Comparison of ENCODE assay signal across 7 cellular contexts in genomic region chr2:131079931-131080330, GRCh38. TPM values are rescaled to one million over a fixed set of nuclear protein-coding genes. Genes with fewer than 3 reads are reported as not detected.
DNase-seq lines count a peak whose midpoint lies in the region; ATAC-seq and TF ChIP-seq lines count a peak whose summit lies in the region.
"Not testable (repeated sequence)": the region's sequence is repeated elsewhere in the genome, so short reads cannot be mapped to it uniquely, and the experiment has no call there.

No MANE protein-coding gene starts in this region.

- not testable (repeated sequence) for TF ChIP-seq CTCF in Calu3 (IDR thresholded peaks at IDR 0.05; ENCODE audit: unreplicated experiment); activated CD8-positive, alpha-beta T cell treated with anti-CD3 and anti-CD28 coated beads for 36 hours (IDR thresholded peaks at IDR 0.05); liver (IDR thresholded peaks at IDR 0.05; ENCODE audit: low read depth, low read length, missing input control); progenitor cell of endocrine pancreas (IDR thresholded peaks at IDR 0.05; ENCODE audit: unreplicated experiment)

- WGBS in liver: 50% methylated on average over 6 of the region's 6 CpGs

- H3K36me3 ChIP-seq in liver (ENCODE audit: control insufficient read depth in 4 of 4, insufficient read depth in 3 of 4, low read depth in 1 of 4, low read length in 3 of 4): peaks cover 6 to 22% (median 12%) of the 10 kb centered on the region in 4 donors

- not testable (repeated sequence) for H3K4me3 Mint-ChIP-seq in Calu3 (ENCODE audit: low read depth, unreplicated experiment); activated CD8-positive, alpha-beta T cell treated with anti-CD3 and anti-CD28 coated beads for 36 hours; activated T-cell treated with anti-CD3 and anti-CD28 coated beads, Interleukin-2, amount 50 U/mL, for 72 hours; progenitor cell of endocrine pancreas (ENCODE audit: low read depth); stimulated activated effector memory CD8-positive, alpha-beta T cell treated with anti-CD3 and anti-CD28 coated beads, Interleukin-12 subunit alpha, Interleukin-12 subunit beta, amount 100 ng/mL, for 72 hours
- H3K4me3 Mint-ChIP-seq in effector memory CD8-positive, alpha-beta T cell: peak overlapping the region; percentile 25 to 48

- not testable (repeated sequence) for ATAC-seq in activated CD8-positive, alpha-beta T cell treated with anti-CD3 and anti-CD28 coated beads for 36 hours; activated T-cell treated with anti-CD3 and anti-CD28 coated beads, Interleukin-2, amount 50 U/mL, for 72 hours (replicated peaks in 1 of 2); effector memory CD8-positive, alpha-beta T cell (replicated peaks); stimulated activated effector memory CD8-positive, alpha-beta T cell treated with anti-CD3 and anti-CD28 coated beads, Interleukin-12 subunit alpha, Interleukin-12 subunit beta, amount 100 ng/mL, for 72 hours

- not testable (repeated sequence) for TF ChIP-seq RAD21 in liver (IDR thresholded peaks at IDR 0.05)

- H3K4me1 Mint-ChIP-seq in Calu3 (ENCODE audit: low read depth, unreplicated experiment) (peaks cover 47% of the 10 kb centered on the region), progenitor cell of endocrine pancreas (ENCODE audit: low read depth) (peaks cover 24% of the 10 kb centered on the region)
- peaks cover 46% of the 10 kb centered on the region for H3K4me1 Mint-ChIP-seq in activated CD8-positive, alpha-beta T cell treated with anti-CD3 and anti-CD28 coated beads for 36 hours (ENCODE audit: low read depth)
- H3K4me1 Mint-ChIP-seq in activated T-cell treated with anti-CD3 and anti-CD28 coated beads, Interleukin-2, amount 50 U/mL, for 72 hours (ENCODE audit: low read depth): peaks cover 27% of the 10 kb centered on the region
- peaks cover 47 to 59% of the 10 kb centered on the region in 2 donors for H3K4me1 Mint-ChIP-seq in effector memory CD8-positive, alpha-beta T cell (ENCODE audit: low read depth in 2 of 2)
- H3K4me1 Mint-ChIP-seq in stimulated activated effector memory CD8-positive, alpha-beta T cell treated with anti-CD3 and anti-CD28 coated beads, Interleukin-12 subunit alpha, Interleukin-12 subunit beta, amount 100 ng/mL, for 72 hours: peaks cover 66% of the 10 kb centered on the region

- not testable (repeated sequence) for H3K9ac ChIP-seq in liver (ENCODE audit: low read depth in 1 of 2, low read length in 2 of 2)

- CTCF ChIA-PET in Calu3 (lab: Charles Lee); activated CD8-positive, alpha-beta T cell treated with anti-CD3 and anti-CD28 coated beads for 36 hours (lab: Charles Lee): not testable (repeated sequence)

- H3K27me3 ChIP-seq in liver (ENCODE audit: control insufficient read depth in 4 of 4, insufficient read depth in 4 of 4, low read length in 3 of 4): not testable (repeated sequence)

- POLR2A ChIA-PET in activated CD8-positive, alpha-beta T cell treated with anti-CD3 and anti-CD28 coated beads for 36 hours (lab: Charles Lee): interaction anchor here (0.8 kb wide), 1 partner anchor 412 kb away, joined by 3 read pairs; the partner anchor contains the start of gene MZT2A

- H3K27ac Mint-ChIP-seq in Calu3 (ENCODE audit: unreplicated experiment) (peak overlapping the region; percentile 36), progenitor cell of endocrine pancreas (peak overlapping the region; percentile 56)
- peak overlapping the region; percentile 63 for H3K27ac Mint-ChIP-seq in activated CD8-positive, alpha-beta T cell treated with anti-CD3 and anti-CD28 coated beads for 36 hours
- peak overlapping the region; percentile 63 for H3K27ac Mint-ChIP-seq in activated T-cell treated with anti-CD3 and anti-CD28 coated beads, Interleukin-2, amount 50 U/mL, for 72 hours
- H3K27ac Mint-ChIP-seq in effector memory CD8-positive, alpha-beta T cell: peak overlapping the region; percentile 63 to 88
- H3K27ac Mint-ChIP-seq in stimulated activated effector memory CD8-positive, alpha-beta T cell treated with anti-CD3 and anti-CD28 coated beads, Interleukin-12 subunit alpha, Interleukin-12 subunit beta, amount 100 ng/mL, for 72 hours: peak overlapping the region; percentile 67

- not testable (repeated sequence) for H3K4me3 ChIP-seq in liver (ENCODE audit: low read depth in 1 of 3, low read length in 3 of 3)

- not testable (repeated sequence) for H3K9me3 Mint-ChIP-seq in Calu3 (ENCODE audit: low read depth, unreplicated experiment); activated CD8-positive, alpha-beta T cell treated with anti-CD3 and anti-CD28 coated beads for 36 hours; activated T-cell treated with anti-CD3 and anti-CD28 coated beads, Interleukin-2, amount 50 U/mL, for 72 hours; effector memory CD8-positive, alpha-beta T cell; progenitor cell of endocrine pancreas (ENCODE audit: low read depth); stimulated activated effector memory CD8-positive, alpha-beta T cell treated with anti-CD3 and anti-CD28 coated beads, Interleukin-12 subunit alpha, Interleukin-12 subunit beta, amount 100 ng/mL, for 72 hours

- H3K9me3 ChIP-seq in liver (ENCODE audit: control insufficient read depth in 4 of 4, low read length in 3 of 4): not testable (repeated sequence)

- H3K27ac ChIP-seq in liver (ENCODE audit: low read depth in 1 of 2, low read length in 2 of 2): peak overlapping the region in 1 of 2 donors; percentile 40

- H3K36me3 Mint-ChIP-seq in Calu3 (ENCODE audit: insufficient read depth, unreplicated experiment) (peaks cover 74% of the 10 kb centered on the region), progenitor cell of endocrine pancreas (ENCODE audit: insufficient read depth) (peaks cover 32% of the 10 kb centered on the region)
- H3K36me3 Mint-ChIP-seq in activated CD8-positive, alpha-beta T cell treated with anti-CD3 and anti-CD28 coated beads for 36 hours (ENCODE audit: low read depth): peaks cover 57% of the 10 kb centered on the region
- H3K36me3 Mint-ChIP-seq in activated T-cell treated with anti-CD3 and anti-CD28 coated beads, Interleukin-2, amount 50 U/mL, for 72 hours (ENCODE audit: insufficient read depth in 2 of 2): peaks cover 15 to 34% of the 10 kb centered on the region in 2 donors
- H3K36me3 Mint-ChIP-seq in effector memory CD8-positive, alpha-beta T cell (ENCODE audit: insufficient read depth): peaks cover 78% of the 10 kb centered on the region
- H3K36me3 Mint-ChIP-seq in stimulated activated effector memory CD8-positive, alpha-beta T cell treated with anti-CD3 and anti-CD28 coated beads, Interleukin-12 subunit alpha, Interleukin-12 subunit beta, amount 100 ng/mL, for 72 hours: peaks cover 96% of the 10 kb centered on the region

- H3K27me3 Mint-ChIP-seq in Calu3 (ENCODE audit: unreplicated experiment); activated CD8-positive, alpha-beta T cell treated with anti-CD3 and anti-CD28 coated beads for 36 hours; activated T-cell treated with anti-CD3 and anti-CD28 coated beads, Interleukin-2, amount 50 U/mL, for 72 hours (ENCODE audit: low read depth); effector memory CD8-positive, alpha-beta T cell; progenitor cell of endocrine pancreas: not testable (repeated sequence)

- BruUV-seq in Calu3 (replicated peaks; lab: Mats Ljungman, UMichigan): not testable (repeated sequence)

- intact Hi-C loops in Calu3 (cut with micrococcal nuclease; ENCODE audit: unreplicated experiment); activated CD8-positive, alpha-beta T cell treated with anti-CD3 and anti-CD28 coated beads for 36 hours (cut with micrococcal nuclease): not testable (repeated sequence)

- H3K4me1 ChIP-seq in liver (ENCODE audit: control insufficient read depth in 4 of 4, insufficient read depth in 4 of 4, low read length in 3 of 4): peaks cover 11 to 48% (median 35%) of the 10 kb centered on the region in 4 donors

- not testable (repeated sequence) for DNase-seq in Calu3; activated CD8-positive, alpha-beta T cell treated with anti-CD3 and anti-CD28 coated beads for 36 hours; activated T-cell treated with anti-CD3 and anti-CD28 coated beads, Interleukin-2, amount 50 U/mL, for 72 hours; effector memory CD8-positive, alpha-beta T cell; progenitor cell of endocrine pancreas (ENCODE audit: low spot score, unreplicated experiment); stimulated activated effector memory CD8-positive, alpha-beta T cell treated with anti-CD3 and anti-CD28 coated beads, Interleukin-12 subunit alpha, Interleukin-12 subunit beta, amount 100 ng/mL, for 72 hours (ENCODE audit: low spot score in 2 of 2)

TF ChIP-seq in liver, 16 proteins besides CTCF, POLR2A, EP300 and RAD21:
- TF ChIP-seq YY1 (IDR thresholded peaks at IDR 0.05) (peak; percentile 42), RXRA (IDR thresholded peaks at IDR 0.05) (peak; percentile 71 to 76)

RNA-seq across cellular contexts. Expression of gene FAM168B, which starts 13.3 kb away (rescaled TPM):
- total RNA-seq in Calu3 (2022) (89.7 and 111 TPM in 2 replicates), liver (10 to 100 TPM; 32.4 to 62.3 TPM), progenitor cell of endocrine pancreas (106 and 111 TPM in 2 replicates)
- total RNA-seq in activated CD8-positive, alpha-beta T cell treated with anti-CD3 and anti-CD28 coated beads for 36 hours: 10 to 100 TPM; 62.8 to 66.6 TPM
- total RNA-seq in activated T-cell treated with anti-CD3 and anti-CD28 coated beads, Interleukin-2, amount 50 U/mL, for 72 hours: 100 to 1,000 TPM in 1 of 2 donors, 10 to 100 TPM in 1; 89.3 to 108 TPM
- 10 to 100 TPM; 13.9 to 29.3 TPM for polyA plus RNA-seq in liver

RNA-seq across cellular contexts. Expression of gene PLEKHB2, which starts 25.2 kb away (rescaled TPM):
- total RNA-seq in Calu3 (2022): 112 and 113 TPM in 2 replicates
- total RNA-seq in activated CD8-positive, alpha-beta T cell treated with anti-CD3 and anti-CD28 coated beads for 36 hours: 10 to 100 TPM; 47.3 to 49.4 TPM
- 10 to 100 TPM; 53.2 to 53.8 TPM for total RNA-seq in activated T-cell treated with anti-CD3 and anti-CD28 coated beads, Interleukin-2, amount 50 U/mL, for 72 hours
- total RNA-seq in liver: 10 to 100 TPM; 26.6 to 34.9 TPM
- 10 to 100 TPM in 1 of 2 donors, 1 to 10 TPM in 1; 8.6 to 11.0 TPM for polyA plus RNA-seq in liver
- 38.8 and 40.9 TPM in 2 replicates for total RNA-seq in progenitor cell of endocrine pancreas
